ENCODE assay signal across 14 cellular contexts in the genomic region with DNA sequence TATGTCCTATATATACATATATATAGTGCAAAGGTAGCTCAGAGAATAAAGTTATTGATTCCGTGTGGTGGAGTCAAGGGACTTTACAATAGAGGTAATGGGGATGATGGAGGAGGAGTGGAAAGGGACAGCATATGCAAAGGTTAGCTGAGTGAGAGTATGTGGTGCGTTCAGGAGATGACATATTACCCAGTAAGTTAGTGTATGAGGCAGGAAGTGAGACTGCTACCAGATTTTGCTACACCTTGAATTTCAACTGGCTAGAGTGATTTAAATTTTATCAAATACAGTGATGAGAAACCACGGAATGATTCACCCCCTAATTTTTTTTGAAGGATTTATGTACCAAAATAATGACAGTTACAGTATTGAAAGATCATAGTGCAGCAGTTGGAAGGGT.
DNase-seq lines count a peak whose midpoint lies in the region; ATAC-seq and TF ChIP-seq lines count a peak whose summit lies in the region.
"Had no signal": no experiment of that assay in that cellular context is flagged by ENCODE, and none has a peak within 500 bp of the region (broad histone marks: within the 10 kb centered on the region; RNA-seq: fewer than 3 reads in every experiment).

No MANE protein-coding gene starts in this region.

- no peaks in the 10 kb centered on the region for H3K9me3 ChIP-seq in OCI-LY3 (ENCODE audit: insufficient read depth, low read length)
- H3K9me3 ChIP-seq: left lung, stomach had no signal

- peaks cover 8% of the 10 kb centered on the region for H3K36me3 ChIP-seq in OCI-LY3 (replicated peaks; ENCODE audit: low read depth, low read length)

- peaks cover 26% of the 10 kb centered on the region for H3K4me1 ChIP-seq in OCI-LY3 (ENCODE audit: low read length)
- H3K4me1 ChIP-seq: foreskin keratinocyte had no signal

- H3K36me3 Mint-ChIP-seq in activated T-cell treated with anti-CD3 and anti-CD28 coated beads, Interleukin-2, amount 50 U/mL, for 24 hours (ENCODE audit: low read depth): peaks cover 26% of the 10 kb centered on the region
- H3K36me3 Mint-ChIP-seq in activated naive CD8-positive, alpha-beta T cell treated with anti-CD3 and anti-CD28 coated beads, Interleukin-2, amount 50 U/mL, for 24 hours (ENCODE audit: low read depth): peaks cover 14% of the 10 kb centered on the region

- ATAC-seq in GM18907 (IDR thresholded peaks at IDR 0.05; ENCODE audit: unreplicated experiment) (peak; percentile 20), HG03039 (IDR thresholded peaks at IDR 0.05; ENCODE audit: unreplicated experiment) (no peak)
- ATAC-seq in activated naive CD8-positive, alpha-beta T cell treated with anti-CD3 and anti-CD28 coated beads, Interleukin-2, amount 50 U/mL, for 24 hours: peak; percentile 18
- ATAC-seq: foreskin keratinocyte, left lung had no signal

- H2AFZ ChIP-seq in OCI-LY3 (ENCODE audit: low read depth, low read length): no peak overlapping the region
- H2AFZ ChIP-seq: parathyroid adenoma had no signal

- H4K20me1 ChIP-seq in OCI-LY3 (ENCODE audit: insufficient read depth, low read length): peaks cover 16% of the 10 kb centered on the region

- H3K4me3 ChIP-seq in OCI-LY3 (ENCODE audit: low read length): no peak overlapping the region; the same call in 1 of the 2 replicates
- H3K4me3 ChIP-seq: left lung, stomach had no signal

- H3K9me3 Mint-ChIP-seq in activated T-cell treated with anti-CD3 and anti-CD28 coated beads, Interleukin-2, amount 50 U/mL, for 24 hours: no peaks in the 10 kb centered on the region
- H3K9me3 Mint-ChIP-seq in activated naive CD8-positive, alpha-beta T cell treated with anti-CD3 and anti-CD28 coated beads, Interleukin-2, amount 50 U/mL, for 24 hours: no peaks in the 10 kb centered on the region

- peak overlapping the region; percentile 56 for H3K4me2 ChIP-seq in OCI-LY3 (ENCODE audit: low read length)

- H3K4me1 Mint-ChIP-seq in activated T-cell treated with anti-CD3 and anti-CD28 coated beads, Interleukin-2, amount 50 U/mL, for 24 hours (ENCODE audit: low read depth): peaks cover 39% of the 10 kb centered on the region
- H3K4me1 Mint-ChIP-seq in activated naive CD8-positive, alpha-beta T cell treated with anti-CD3 and anti-CD28 coated beads, Interleukin-2, amount 50 U/mL, for 24 hours: peaks cover 37% of the 10 kb centered on the region

- no peak overlapping the region; the same call in 1 of the 2 replicates for H3K9ac ChIP-seq in OCI-LY3 (ENCODE audit: low read length)
- H3K9ac ChIP-seq: parathyroid adenoma had no signal

- no peaks in the 10 kb centered on the region for H3K27me3 Mint-ChIP-seq in activated T-cell treated with anti-CD3 and anti-CD28 coated beads, Interleukin-2, amount 50 U/mL, for 24 hours
- H3K27me3 Mint-ChIP-seq in activated naive CD8-positive, alpha-beta T cell treated with anti-CD3 and anti-CD28 coated beads, Interleukin-2, amount 50 U/mL, for 24 hours: peaks cover 2% of the 10 kb centered on the region

- H3K27ac Mint-ChIP-seq in activated T-cell treated with anti-CD3 and anti-CD28 coated beads, Interleukin-2, amount 50 U/mL, for 24 hours: peak overlapping the region; percentile 9
- H3K27ac Mint-ChIP-seq in activated naive CD8-positive, alpha-beta T cell treated with anti-CD3 and anti-CD28 coated beads, Interleukin-2, amount 50 U/mL, for 24 hours: peak overlapping the region; percentile 24

- no peak for DNase-seq in activated T-cell treated with anti-CD3 and anti-CD28 coated beads, Interleukin-2, amount 50 U/mL, for 24 hours
- no peak for DNase-seq in activated T-cell treated with anti-CD3 and anti-CD28 coated beads, Interleukin-2, amount 50 U/mL, for 1 hour
- DNase-seq in activated naive CD8-positive, alpha-beta T cell treated with anti-CD3 and anti-CD28 coated beads, Interleukin-2, amount 50 U/mL, for 24 hours: no peak
- DNase-seq in NCI-H748 treated with DMSO at 0.1 percent for 48 hours (lab: John Stamatoyannopoulos, UW): no peak
- DNase-seq in stimulated activated CD4-positive, alpha-beta T cell treated with anti-CD3 and anti-CD28 coated beads, Interleukin-4, amount 100 ng/mL, for 4 hours: no peak
- DNase-seq: foreskin keratinocyte, left lung, NCI-H1694, small intestine, stomach had no signal

- TF ChIP-seq CTCF in OCI-LY3 (IDR thresholded peaks at IDR 0.05; ENCODE audit: low read depth, low read length): no peak

- no peaks in the 10 kb centered on the region for H3K27me3 ChIP-seq in OCI-LY3 (ENCODE audit: low read depth, low read length)
- H3K27me3 ChIP-seq: foreskin keratinocyte, left lung, stomach had no signal

- H3K79me2 ChIP-seq in OCI-LY3 (ENCODE audit: low read length): peaks cover 61% of the 10 kb centered on the region

- H3K27ac ChIP-seq in OCI-LY3 (ENCODE audit: low read length): no peak overlapping the region
- H3K27ac ChIP-seq: foreskin keratinocyte, left lung, parathyroid adenoma, stomach had no signal

- H3K4me3 Mint-ChIP-seq in activated T-cell treated with anti-CD3 and anti-CD28 coated beads, Interleukin-2, amount 50 U/mL, for 24 hours: peak overlapping the region; percentile 18
- peak overlapping the region; percentile 54 for H3K4me3 Mint-ChIP-seq in activated naive CD8-positive, alpha-beta T cell treated with anti-CD3 and anti-CD28 coated beads, Interleukin-2, amount 50 U/mL, for 24 hours
